In the genomic region with DNA sequence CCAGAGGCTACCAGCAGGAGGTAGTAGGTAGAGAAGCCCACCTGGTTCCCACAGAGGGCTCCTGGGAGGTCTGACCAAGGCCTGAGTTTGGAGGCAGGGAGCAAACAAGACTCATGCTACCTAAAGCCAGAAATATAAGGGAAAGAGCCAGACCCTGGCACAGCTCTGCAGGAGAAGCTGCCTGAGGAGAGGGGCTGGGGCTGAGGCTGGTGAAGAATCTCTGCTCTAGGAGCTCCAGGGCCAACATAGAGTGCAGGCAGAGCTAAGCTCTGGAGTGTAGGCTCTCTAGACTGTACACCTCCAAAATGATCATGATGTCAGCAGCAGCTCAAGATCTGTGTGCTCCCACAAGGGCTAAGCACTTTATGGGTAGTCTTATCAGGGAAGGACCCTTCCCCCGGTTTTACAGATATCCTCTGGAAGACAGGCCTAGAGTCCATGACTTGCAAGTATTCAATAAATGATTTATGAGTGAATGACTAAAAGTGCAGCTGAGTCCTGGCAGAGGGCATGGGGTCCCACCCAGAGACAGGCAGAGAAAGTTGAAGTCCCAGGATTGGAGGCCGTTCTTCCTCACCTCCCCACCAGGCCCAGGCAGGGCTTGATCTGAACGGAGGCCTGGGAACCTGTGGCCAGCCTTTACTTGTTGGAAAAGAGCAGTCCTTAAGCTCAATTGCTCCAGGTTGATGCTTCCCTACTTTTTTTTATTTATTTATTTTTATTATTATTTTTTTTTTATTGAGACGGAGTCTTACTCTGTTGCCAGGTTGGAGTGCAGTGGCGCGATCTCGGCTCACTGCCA, we compare ENCODE assay signal across 14 cellular contexts.
DNase-seq lines count a peak whose midpoint lies in the region; ATAC-seq and TF ChIP-seq lines count a peak whose summit lies in the region.
"Had no signal": no experiment of that assay in that cellular context is flagged by ENCODE, and none has a peak within 500 bp of the region (broad histone marks: within the 10 kb centered on the region; RNA-seq: fewer than 3 reads in every experiment).

No MANE protein-coding gene starts in this region.

- no peak for DNase-seq in activated naive CD4-positive, alpha-beta T cell treated with anti-CD3 and anti-CD28 coated beads for 36 hours
- DNase-seq in PC-3: no peak
- DNase-seq in stimulated activated naive CD8-positive, alpha-beta T cell treated with anti-CD3 and anti-CD28 coated beads, Interleukin-15, amount 100 ng/mL, for 72 hours: no peak
- no peak for DNase-seq in H4 (ENCODE audit: low spot score)
- DNase-seq in GOT3 (lab: John Stamatoyannopoulos, UW): no peak
- DNase-seq in HT-29 (ENCODE audit: low spot score): no peak
- DNase-seq: EL, mesendoderm had no signal

- no peak overlapping the region for H3K27ac ChIP-seq in PC-3 (ENCODE audit: low read length)
- H3K27ac ChIP-seq: coronary artery, epithelial cell of prostate, SK-N-MC, VCaP had no signal

- H3K4me1 Mint-ChIP-seq in activated naive CD4-positive, alpha-beta T cell treated with anti-CD3 and anti-CD28 coated beads, Interleukin-2, amount 50 U/mL, for 24 hours: peaks cover 55% of the 10 kb centered on the region
- peaks cover 38% of the 10 kb centered on the region for H3K4me1 Mint-ChIP-seq in activated naive CD4-positive, alpha-beta T cell treated with anti-CD3 and anti-CD28 coated beads for 36 hours (ENCODE audit: low read depth)
- peaks cover 74% of the 10 kb centered on the region for H3K4me1 Mint-ChIP-seq in stimulated activated naive CD8-positive, alpha-beta T cell treated with anti-CD3 and anti-CD28 coated beads, Interleukin-15, amount 100 ng/mL, for 72 hours

- H3K27me3 Mint-ChIP-seq in activated naive CD4-positive, alpha-beta T cell treated with anti-CD3 and anti-CD28 coated beads, Interleukin-2, amount 50 U/mL, for 24 hours: peaks cover 2% of the 10 kb centered on the region
- peaks cover 3% of the 10 kb centered on the region for H3K27me3 Mint-ChIP-seq in activated naive CD4-positive, alpha-beta T cell treated with anti-CD3 and anti-CD28 coated beads for 36 hours (ENCODE audit: low read depth)
- peaks cover 12% of the 10 kb centered on the region for H3K27me3 Mint-ChIP-seq in stimulated activated naive CD8-positive, alpha-beta T cell treated with anti-CD3 and anti-CD28 coated beads, Interleukin-15, amount 100 ng/mL, for 72 hours

- no peak overlapping the region for H2AFZ ChIP-seq in PC-3 (ENCODE audit: low read length)

- POLR2A ChIA-PET in PC-3 (lab: Charles Lee; ENCODE audit: unreplicated experiment): interaction anchor here (0.6 kb wide), 1 partner anchor 81 kb away, joined by 4 read pairs; no protein-coding TSS in a partner anchor

- BruUV-seq in PC-3 (replicated peaks; lab: Mats Ljungman, UMichigan): no TSS peak

- H3K27ac Mint-ChIP-seq in activated naive CD4-positive, alpha-beta T cell treated with anti-CD3 and anti-CD28 coated beads, Interleukin-2, amount 50 U/mL, for 24 hours: peak overlapping the region; percentile 55
- H3K27ac Mint-ChIP-seq in activated naive CD4-positive, alpha-beta T cell treated with anti-CD3 and anti-CD28 coated beads for 36 hours: no peak overlapping the region
- H3K27ac Mint-ChIP-seq in stimulated activated naive CD8-positive, alpha-beta T cell treated with anti-CD3 and anti-CD28 coated beads, Interleukin-15, amount 100 ng/mL, for 72 hours: no peak overlapping the region

- H3K9me3 ChIP-seq in PC-3 (ENCODE audit: low read length): no peaks in the 10 kb centered on the region
- no peaks in the 10 kb centered on the region for H3K9me3 ChIP-seq in iPS-15b (ENCODE audit: control insufficient read depth, insufficient read depth, low read length)

- CTCF ChIA-PET in activated naive CD4-positive, alpha-beta T cell treated with anti-CD3 and anti-CD28 coated beads for 36 hours (lab: Charles Lee): interaction anchor here (0.6 to 3.0 kb wide), 5 partner anchors 9 to 394 kb away, joined by 3 to 9 read pairs (median 6); no protein-coding TSS in a partner anchor
- CTCF ChIA-PET in PC-3 (lab: Charles Lee): interaction anchor here (0.5 to 1.0 kb wide), 3 partner anchors 107 to 698 kb away, joined by 3 read pairs; no protein-coding TSS in a partner anchor

- no peak for TF ChIP-seq CTCF in PC-3 (conservative IDR thresholded peaks at IDR 0.05; ENCODE audit: low read depth, low read length)

- H3K79me2 ChIP-seq in PC-3 (ENCODE audit: low read length): no peaks in the 10 kb centered on the region

- H3K4me3 ChIP-seq in PC-3 (ENCODE audit: low read length): no peak overlapping the region
- peak overlapping the region; percentile 65 for H3K4me3 ChIP-seq in iPS-15b (ENCODE audit: low read depth, low read length)
- H3K4me3 ChIP-seq: SK-N-MC had no signal

- no peaks in the 10 kb centered on the region for H4K20me1 ChIP-seq in PC-3 (ENCODE audit: low read length)

- H3K4me2 ChIP-seq in PC-3 (ENCODE audit: low read length): no peak overlapping the region

- no peaks in the 10 kb centered on the region for H3K4me1 ChIP-seq in PC-3 (ENCODE audit: insufficient read depth, low read length)
- H3K4me1 ChIP-seq in iPS-15b (ENCODE audit: control insufficient read depth, insufficient read depth, low read length): no peaks in the 10 kb centered on the region

- no peaks in the 10 kb centered on the region for H3K9me3 Mint-ChIP-seq in activated naive CD4-positive, alpha-beta T cell treated with anti-CD3 and anti-CD28 coated beads, Interleukin-2, amount 50 U/mL, for 24 hours
- no peaks in the 10 kb centered on the region for H3K9me3 Mint-ChIP-seq in activated naive CD4-positive, alpha-beta T cell treated with anti-CD3 and anti-CD28 coated beads for 36 hours
- H3K9me3 Mint-ChIP-seq in stimulated activated naive CD8-positive, alpha-beta T cell treated with anti-CD3 and anti-CD28 coated beads, Interleukin-15, amount 100 ng/mL, for 72 hours: no peaks in the 10 kb centered on the region

- H3F3A ChIP-seq in PC-3 (ENCODE audit: low read length, unreplicated experiment): no peaks in the 10 kb centered on the region

- H3K9me2 ChIP-seq in PC-3 (replicated peaks; ENCODE audit: low read length): no peaks in the 10 kb centered on the region

- H3K36me3 Mint-ChIP-seq in activated naive CD4-positive, alpha-beta T cell treated with anti-CD3 and anti-CD28 coated beads, Interleukin-2, amount 50 U/mL, for 24 hours: no peaks in the 10 kb centered on the region
- H3K36me3 Mint-ChIP-seq in activated naive CD4-positive, alpha-beta T cell treated with anti-CD3 and anti-CD28 coated beads for 36 hours (ENCODE audit: low read depth): peaks cover 8% of the 10 kb centered on the region

- peak; percentile 14 for ATAC-seq in PC-3
- ATAC-seq in stimulated activated naive CD8-positive, alpha-beta T cell treated with anti-CD3 and anti-CD28 coated beads, Interleukin-15, amount 100 ng/mL, for 72 hours: peak; percentile 10

- H3K9ac ChIP-seq in PC-3 (ENCODE audit: low read length) (no peak overlapping the region), iPS-15b (ENCODE audit: low read depth, low read length) (no peak overlapping the region)

- H3K36me3 ChIP-seq in PC-3 (ENCODE audit: low read depth, low read length) (no peaks in the 10 kb centered on the region), iPS-15b (ENCODE audit: control insufficient read depth, insufficient read depth, low read length) (no peaks in the 10 kb centered on the region)

- intact Hi-C loops in activated naive CD4-positive, alpha-beta T cell treated with anti-CD3 and anti-CD28 coated beads for 36 hours (cut with micrococcal nuclease): loop anchor here (1.0 kb wide), 1 partner anchor 9 kb away; no protein-coding TSS in a partner anchor
- intact Hi-C loops in PC-3 (cut with micrococcal nuclease): no loop called here

- peak overlapping the region; percentile 64 for H3K4me3 Mint-ChIP-seq in activated naive CD4-positive, alpha-beta T cell treated with anti-CD3 and anti-CD28 coated beads, Interleukin-2, amount 50 U/mL, for 24 hours
- no peak overlapping the region for H3K4me3 Mint-ChIP-seq in activated naive CD4-positive, alpha-beta T cell treated with anti-CD3 and anti-CD28 coated beads for 36 hours
- H3K4me3 Mint-ChIP-seq in stimulated activated naive CD8-positive, alpha-beta T cell treated with anti-CD3 and anti-CD28 coated beads, Interleukin-15, amount 100 ng/mL, for 72 hours: peak overlapping the region in 1 of 2 donors; percentile 47

- H3K27me3 ChIP-seq in PC-3 (ENCODE audit: low read length) (no peaks in the 10 kb centered on the region), iPS-15b (ENCODE audit: control insufficient read depth, insufficient read depth, low read length) (peaks cover 45% of the 10 kb centered on the region)
